2 cellular contexts compared by ENCODE assay signal in the genomic region with DNA sequence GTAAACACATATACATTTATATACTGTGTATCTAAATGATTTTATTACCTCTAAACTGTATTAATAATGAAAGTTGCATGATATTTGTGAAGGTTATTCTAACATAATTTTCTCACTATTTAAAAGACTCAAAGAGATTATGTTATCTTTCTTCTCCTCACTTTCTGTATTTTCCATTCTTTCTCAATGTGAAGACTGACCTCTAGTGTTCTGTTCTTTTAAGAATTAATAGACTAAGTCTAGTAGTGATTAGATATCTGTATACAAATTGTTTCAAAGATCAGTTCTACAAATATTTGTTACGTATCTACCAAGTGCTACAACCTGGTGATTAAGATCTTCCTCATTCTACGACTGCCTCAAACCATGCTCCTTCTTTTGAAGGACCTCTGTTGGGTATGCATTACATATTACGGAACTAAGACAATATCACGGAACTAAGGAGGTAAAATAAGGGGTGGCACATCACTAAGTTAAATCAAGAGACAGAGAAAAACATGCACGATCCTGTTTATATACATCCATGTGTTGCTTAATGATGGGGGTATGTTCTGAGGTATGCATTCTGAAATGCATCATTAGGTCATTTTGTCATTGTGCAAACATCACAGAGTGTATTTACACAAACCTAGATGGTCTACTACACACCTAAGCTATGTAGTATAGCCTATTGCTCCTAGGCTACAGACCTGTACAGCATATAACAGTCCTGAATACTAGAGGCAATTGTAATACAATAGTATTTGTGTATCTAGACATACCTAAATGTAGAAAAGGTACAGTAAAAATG.
TF ChIP-seq lines count a peak whose summit lies in the region.

No MANE protein-coding gene starts in this region.

TF ChIP-seq in K562, 482 proteins besides CTCF, POLR2A, EP300 and RAD21 (continued from another document):
- TF ChIP-seq, protein P1, sequence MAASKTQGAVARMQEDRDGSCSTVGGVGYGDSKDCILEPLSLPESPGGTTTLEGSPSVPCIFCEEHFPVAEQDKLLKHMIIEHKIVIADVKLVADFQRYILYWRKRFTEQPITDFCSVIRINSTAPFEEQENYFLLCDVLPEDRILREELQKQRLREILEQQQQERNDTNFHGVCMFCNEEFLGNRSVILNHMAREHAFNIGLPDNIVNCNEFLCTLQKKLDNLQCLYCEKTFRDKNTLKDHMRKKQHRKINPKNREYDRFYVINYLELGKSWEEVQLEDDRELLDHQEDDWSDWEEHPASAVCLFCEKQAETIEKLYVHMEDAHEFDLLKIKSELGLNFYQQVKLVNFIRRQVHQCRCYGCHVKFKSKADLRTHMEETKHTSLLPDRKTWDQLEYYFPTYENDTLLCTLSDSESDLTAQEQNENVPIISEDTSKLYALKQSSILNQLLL (CRISPR knock-in tag; IDR thresholded peaks at IDR 0.05; ENCODE audit: borderline replicate concordance): no peak
- TF ChIP-seq, protein P2, sequence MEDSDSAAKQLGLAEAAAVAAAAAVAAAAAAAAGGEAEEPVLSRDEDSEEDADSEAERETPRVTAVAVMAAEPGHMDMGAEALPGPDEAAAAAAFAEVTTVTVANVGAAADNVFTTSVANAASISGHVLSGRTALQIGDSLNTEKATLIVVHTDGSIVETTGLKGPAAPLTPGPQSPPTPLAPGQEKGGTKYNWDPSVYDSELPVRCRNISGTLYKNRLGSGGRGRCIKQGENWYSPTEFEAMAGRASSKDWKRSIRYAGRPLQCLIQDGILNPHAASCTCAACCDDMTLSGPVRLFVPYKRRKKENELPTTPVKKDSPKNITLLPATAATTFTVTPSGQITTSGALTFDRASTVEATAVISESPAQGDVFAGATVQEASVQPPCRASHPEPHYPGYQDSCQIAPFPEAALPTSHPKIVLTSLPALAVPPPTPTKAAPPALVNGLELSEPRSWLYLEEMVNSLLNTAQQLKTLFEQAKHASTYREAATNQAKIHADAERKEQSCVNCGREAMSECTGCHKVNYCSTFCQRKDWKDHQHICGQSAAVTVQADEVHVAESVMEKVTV (CRISPR knock-in tag; IDR thresholded peaks at IDR 0.05): 0 out of 2 replicates have a peak, but pooled peaks have one; percentile 12
- TF ChIP-seq HDAC3 (IDR thresholded peaks at IDR 0.05; ENCODE audit: borderline replicate concordance, partially characterized antibody): no peak

TF ChIP-seq in HEK293T, 16 proteins besides CTCF, POLR2A, EP300 and RAD21 (continued from another document):
- TF ChIP-seq, protein P3, sequence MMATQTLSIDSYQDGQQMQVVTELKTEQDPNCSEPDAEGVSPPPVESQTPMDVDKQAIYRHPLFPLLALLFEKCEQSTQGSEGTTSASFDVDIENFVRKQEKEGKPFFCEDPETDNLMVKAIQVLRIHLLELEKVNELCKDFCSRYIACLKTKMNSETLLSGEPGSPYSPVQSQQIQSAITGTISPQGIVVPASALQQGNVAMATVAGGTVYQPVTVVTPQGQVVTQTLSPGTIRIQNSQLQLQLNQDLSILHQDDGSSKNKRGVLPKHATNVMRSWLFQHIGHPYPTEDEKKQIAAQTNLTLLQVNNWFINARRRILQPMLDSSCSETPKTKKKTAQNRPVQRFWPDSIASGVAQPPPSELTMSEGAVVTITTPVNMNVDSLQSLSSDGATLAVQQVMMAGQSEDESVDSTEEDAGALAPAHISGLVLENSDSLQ (IDR thresholded peaks at IDR 0.05): no peak
- TF ChIP-seq ARNT (IDR thresholded peaks at IDR 0.05) (no peak), L3MBTL2 (conservative IDR thresholded peaks at IDR 0.05) (no peak), FOXM1 (IDR thresholded peaks at IDR 0.05; ENCODE audit: borderline replicate concordance) (no peak), FOXK2 (IDR thresholded peaks at IDR 0.05) (no peak), ZNF384 (IDR thresholded peaks at IDR 0.05) (no peak), ELF4 (IDR thresholded peaks at IDR 0.05) (no peak), SP1 (IDR thresholded peaks at IDR 0.05) (no peak)
